In the genomic region with DNA sequence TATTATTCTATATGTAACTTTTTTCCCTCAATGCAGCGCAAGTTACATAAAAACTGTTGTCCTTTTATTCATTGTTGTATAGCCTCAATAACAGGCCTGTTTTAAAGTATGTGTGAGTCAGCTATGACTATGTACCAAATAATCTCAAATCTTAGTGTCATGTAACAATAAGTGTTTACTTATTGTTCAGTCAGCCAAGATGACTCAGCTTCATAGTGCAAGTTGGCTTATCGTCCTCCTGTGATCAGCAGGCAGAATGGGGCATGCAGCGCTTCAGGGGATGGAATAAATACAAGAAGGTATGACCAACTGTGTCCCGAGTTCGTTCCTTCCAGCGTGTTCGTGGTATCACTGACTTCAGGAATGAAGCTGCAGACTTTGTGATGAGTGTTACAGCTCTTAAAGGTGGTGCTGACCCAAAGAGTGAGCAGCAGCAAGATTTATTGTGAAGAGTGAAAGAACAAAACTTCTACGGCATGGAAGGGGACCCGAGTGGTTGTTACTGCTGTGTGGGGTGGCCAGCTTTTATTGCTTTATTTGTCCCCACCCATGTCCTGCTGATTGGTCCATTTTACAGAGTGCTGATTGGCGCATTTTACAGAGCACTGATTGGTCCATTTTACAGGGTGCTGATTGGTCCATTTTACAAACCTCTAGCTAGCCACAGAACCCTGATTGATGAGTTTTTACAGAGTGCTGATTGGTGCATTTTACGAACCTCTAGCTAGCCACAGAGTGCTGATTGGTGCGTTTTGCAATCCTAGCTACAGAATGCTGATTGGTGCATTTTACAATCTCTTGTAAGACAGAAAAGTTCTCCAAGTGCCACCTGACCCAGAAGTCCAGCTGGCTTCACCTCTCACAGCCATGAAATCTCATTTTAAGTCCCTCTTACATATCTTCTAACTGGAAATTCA, we compare ENCODE assay signal across 10 cellular contexts.
DNase-seq lines count a peak whose midpoint lies in the region; ATAC-seq and TF ChIP-seq lines count a peak whose summit lies in the region.
"Had no signal": no experiment of that assay in that cellular context is flagged by ENCODE, and none has a peak within 500 bp of the region (broad histone marks: within the 10 kb centered on the region; RNA-seq: fewer than 3 reads in every experiment).

No MANE protein-coding gene starts in this region.

- no peak overlapping the region for H3K4me3 Mint-ChIP-seq in activated CD4-positive, alpha-beta T cell treated with anti-CD3 and anti-CD28 coated beads, Interleukin-2, amount 10 ng/mL, durations not matched to agents 7 days and 5 days

- H3K36me3 Mint-ChIP-seq in activated CD4-positive, alpha-beta T cell treated with anti-CD3 and anti-CD28 coated beads, Interleukin-2, amount 10 ng/mL, durations not matched to agents 7 days and 5 days (ENCODE audit: low read depth), result no peaks in the 10 kb centered on the region

- H3K4me1 Mint-ChIP-seq in activated CD4-positive, alpha-beta T cell treated with anti-CD3 and anti-CD28 coated beads, Interleukin-2, amount 10 ng/mL, durations not matched to agents 7 days and 5 days, result no peaks in the 10 kb centered on the region

- peak; percentile 98 for DNase-seq in EL
- peak; percentile 99 for DNase-seq in renal cortical epithelial cell (ENCODE audit: low read depth)
- no peak for DNase-seq in activated CD4-positive, alpha-beta T cell treated with anti-CD3 and anti-CD28 coated beads, Interleukin-2, amount 10 ng/mL, durations not matched to agents 7 days and 5 days
- no peak for DNase-seq in GM10248 (ENCODE audit: extremely low spot score)
- DNase-seq: psoas muscle, Right ventricle myocardium superior had no signal

- H3K27ac Mint-ChIP-seq in activated CD4-positive, alpha-beta T cell treated with anti-CD3 and anti-CD28 coated beads, Interleukin-2, amount 10 ng/mL, durations not matched to agents 7 days and 5 days, result no peak overlapping the region

- CTCF ChIA-PET in activated CD4-positive, alpha-beta T cell treated with anti-CD3 and anti-CD28 coated beads, Interleukin-2, amount 10 ng/mL, durations not matched to agents 7 days and 5 days (lab: Charles Lee), result no interaction called here
- CTCF ChIA-PET in GM10248 (lab: Yijun Ruan, JAX), result interaction anchor here (1.0 kb wide), 1 partner anchor 44 kb away, joined by 3 read pairs; no protein-coding TSS in a partner anchor

- POLR2A ChIA-PET in activated CD4-positive, alpha-beta T cell treated with anti-CD3 and anti-CD28 coated beads, Interleukin-2, amount 10 ng/mL, durations not matched to agents 7 days and 5 days (lab: Charles Lee), result no interaction called here
- POLR2A ChIA-PET in GM10248 (lab: Yijun Ruan, JAX), result no interaction called here

- H3K27me3 Mint-ChIP-seq in activated CD4-positive, alpha-beta T cell treated with anti-CD3 and anti-CD28 coated beads, Interleukin-2, amount 10 ng/mL, durations not matched to agents 7 days and 5 days, result peaks cover 2% of the 10 kb centered on the region

- ATAC-seq in esophagus mucosa (peak; percentile 100), GM19395 (IDR thresholded peaks at IDR 0.05; ENCODE audit: unreplicated experiment) (no peak), GM18861 (IDR thresholded peaks at IDR 0.05; ENCODE audit: unreplicated experiment) (no peak)
- ATAC-seq: psoas muscle had no signal

- no peaks in the 10 kb centered on the region for H3K9me3 Mint-ChIP-seq in activated CD4-positive, alpha-beta T cell treated with anti-CD3 and anti-CD28 coated beads, Interleukin-2, amount 10 ng/mL, durations not matched to agents 7 days and 5 days

- no peak for TF ChIP-seq CTCF in GM10248 (IDR thresholded peaks at IDR 0.05; ENCODE audit: control extremely low read depth, extremely low read depth, low read depth, missing control alignments)

TF ChIP-seq in PFSK-1, 5 proteins besides CTCF, POLR2A, EP300 and RAD21:
- TF ChIP-seq, protein P1, sequence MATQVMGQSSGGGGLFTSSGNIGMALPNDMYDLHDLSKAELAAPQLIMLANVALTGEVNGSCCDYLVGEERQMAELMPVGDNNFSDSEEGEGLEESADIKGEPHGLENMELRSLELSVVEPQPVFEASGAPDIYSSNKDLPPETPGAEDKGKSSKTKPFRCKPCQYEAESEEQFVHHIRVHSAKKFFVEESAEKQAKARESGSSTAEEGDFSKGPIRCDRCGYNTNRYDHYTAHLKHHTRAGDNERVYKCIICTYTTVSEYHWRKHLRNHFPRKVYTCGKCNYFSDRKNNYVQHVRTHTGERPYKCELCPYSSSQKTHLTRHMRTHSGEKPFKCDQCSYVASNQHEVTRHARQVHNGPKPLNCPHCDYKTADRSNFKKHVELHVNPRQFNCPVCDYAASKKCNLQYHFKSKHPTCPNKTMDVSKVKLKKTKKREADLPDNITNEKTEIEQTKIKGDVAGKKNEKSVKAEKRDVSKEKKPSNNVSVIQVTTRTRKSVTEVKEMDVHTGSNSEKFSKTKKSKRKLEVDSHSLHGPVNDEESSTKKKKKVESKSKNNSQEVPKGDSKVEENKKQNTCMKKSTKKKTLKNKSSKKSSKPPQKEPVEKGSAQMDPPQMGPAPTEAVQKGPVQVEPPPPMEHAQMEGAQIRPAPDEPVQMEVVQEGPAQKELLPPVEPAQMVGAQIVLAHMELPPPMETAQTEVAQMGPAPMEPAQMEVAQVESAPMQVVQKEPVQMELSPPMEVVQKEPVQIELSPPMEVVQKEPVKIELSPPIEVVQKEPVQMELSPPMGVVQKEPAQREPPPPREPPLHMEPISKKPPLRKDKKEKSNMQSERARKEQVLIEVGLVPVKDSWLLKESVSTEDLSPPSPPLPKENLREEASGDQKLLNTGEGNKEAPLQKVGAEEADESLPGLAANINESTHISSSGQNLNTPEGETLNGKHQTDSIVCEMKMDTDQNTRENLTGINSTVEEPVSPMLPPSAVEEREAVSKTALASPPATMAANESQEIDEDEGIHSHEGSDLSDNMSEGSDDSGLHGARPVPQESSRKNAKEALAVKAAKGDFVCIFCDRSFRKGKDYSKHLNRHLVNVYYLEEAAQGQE (IDR thresholded peaks at IDR 0.05; ENCODE audit: insufficient read depth in 1 of 2, low read depth in 2 of 2, low read length in 2 of 2), result no peak
- peak; percentile 91 for TF ChIP-seq FOXP2 (optimal IDR thresholded peaks at IDR 0.05; ENCODE audit: borderline replicate concordance, extremely low read depth, extremely low read length, insufficient read depth)

Comparison
In these comparisons a context has a peak if more than half of its experiments do, and no peak if none do; other contexts are left out.
1. DNase-seq: peak in EL (single experiment) and renal cortical epithelial cell (single experiment); none in activated CD4-positive, alpha-beta T cell treated with anti-CD3 and anti-CD28 coated beads, Interleukin-2, amount 10 ng/mL, durations not matched to agents 7 days and 5 days (single experiment) and GM10248 (single experiment).